ENCODE assay signal across 6 cellular contexts in the genomic region with DNA sequence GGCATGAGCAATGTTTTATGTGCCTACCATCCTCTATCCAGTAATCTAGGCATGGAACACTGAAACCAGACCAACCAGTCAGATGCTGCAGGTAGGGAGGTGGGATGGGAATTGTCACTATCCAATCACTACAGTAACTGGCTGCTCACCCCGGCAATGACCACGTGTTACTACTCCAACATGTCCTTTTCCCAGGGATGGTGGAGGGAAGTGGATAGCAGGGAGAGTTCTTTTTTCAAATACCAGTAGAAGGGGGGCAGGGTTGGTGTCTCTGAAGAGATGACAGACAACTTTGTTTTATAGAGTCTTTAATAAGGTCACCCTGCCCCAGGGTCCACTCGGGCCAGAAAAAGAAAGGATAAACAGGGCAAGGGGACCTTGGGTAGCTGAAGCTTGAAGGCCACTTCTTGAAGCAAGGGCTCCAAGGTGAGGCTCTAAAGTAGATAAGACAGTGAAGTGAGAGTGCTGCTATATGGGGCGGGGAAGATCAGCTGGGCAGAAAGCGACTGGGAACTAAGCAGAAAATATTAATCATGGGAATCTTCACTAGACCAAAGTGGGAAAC. TPM values are rescaled to one million over a fixed set of nuclear protein-coding genes. Genes with fewer than 3 reads are reported as not detected.
DNase-seq lines count a peak whose midpoint lies in the region; ATAC-seq and TF ChIP-seq lines count a peak whose summit lies in the region.

No MANE protein-coding gene starts in this region.

- H3K9me3 ChIP-seq in iPS-15b (ENCODE audit: control insufficient read depth, insufficient read depth, low read length), result no peaks in the 10 kb centered on the region
- no peaks in the 10 kb centered on the region for H3K9me3 ChIP-seq in vagina

- H3K27me3 ChIP-seq in iPS-15b (ENCODE audit: control insufficient read depth, insufficient read depth, low read length), result no peaks in the 10 kb centered on the region
- H3K27me3 ChIP-seq in vagina, result no peaks in the 10 kb centered on the region

- intact Hi-C loops in Right ventricle myocardium inferior (cut with DNase I), result no loop called here
- intact Hi-C loops in cardiac septum (cut with DNase I), result no loop called here
- intact Hi-C loops in vagina (cut with DNase I), result no loop called here

- H3K27ac ChIP-seq in vagina, result peak overlapping the region; percentile 90

- peaks cover 32% of the 10 kb centered on the region for H3K36me3 ChIP-seq in iPS-15b (ENCODE audit: control insufficient read depth, insufficient read depth, low read length)
- H3K36me3 ChIP-seq in vagina, result peaks cover 3 to 60% of the 10 kb centered on the region in 2 donors

- no peak for DNase-seq in Right ventricle myocardium inferior (ENCODE audit: missing footprints)
- no peak for DNase-seq in cardiac septum (ENCODE audit: low spot score)
- DNase-seq in vagina (ENCODE audit: extremely low spot score in 2 of 2), result peak in 1 of 2 donors; percentile 34
- DNase-seq in activated effector memory CD4-positive, alpha-beta T cell treated with anti-CD3 and anti-CD28 coated beads, Interleukin-2, amount 50 U/mL, for 16 hours, result no peak

- no peak for TF ChIP-seq CTCF in vagina (IDR thresholded peaks at IDR 0.05)

- ATAC-seq in Right ventricle myocardium inferior (peak; percentile 23), HG03039 (IDR thresholded peaks at IDR 0.05; ENCODE audit: unreplicated experiment) (no peak)

- H3K4me1 ChIP-seq in iPS-15b (ENCODE audit: control insufficient read depth, insufficient read depth, low read length) (peaks cover 15% of the 10 kb centered on the region), vagina (peaks cover 65% of the 10 kb centered on the region)

- H3K4me3 ChIP-seq in iPS-15b (ENCODE audit: low read depth, low read length) (peak overlapping the region; percentile 88), vagina (peak overlapping the region in 1 of 2 donors; percentile 48)

- TF ChIP-seq POLR2A in vagina (IDR thresholded peaks at IDR 0.05), result no peak

- no peak overlapping the region for H3K9ac ChIP-seq in iPS-15b (ENCODE audit: low read depth, low read length)

RNA-seq across cellular contexts. Expression of a gene that starts 14.7 kb away (rescaled TPM):
- total RNA-seq in Right ventricle myocardium inferior (2.5 TPM), cardiac septum (2.6 TPM), vagina (5.4 TPM)

RNA-seq across cellular contexts. Expression of a gene that starts 22.9 kb away (rescaled TPM):
- total RNA-seq in Right ventricle myocardium inferior, result 73.9 TPM
- total RNA-seq in cardiac septum, result 72.4 TPM
- total RNA-seq in vagina, result 121 TPM

RNA-seq across cellular contexts. Expression of a gene that starts 23.2 kb away (rescaled TPM):
- 22.4 TPM for total RNA-seq in Right ventricle myocardium inferior
- 28.9 TPM for total RNA-seq in cardiac septum
- total RNA-seq in vagina, result 13.8 TPM

RNA-seq across cellular contexts. Expression of a gene that starts 30.0 kb away (rescaled TPM):
- not detected for total RNA-seq in Right ventricle myocardium inferior
- total RNA-seq in cardiac septum, result not detected
- not detected for total RNA-seq in vagina

RNA-seq across cellular contexts. Expression of a gene that starts 32.7 kb away (rescaled TPM):
- not detected for total RNA-seq in Right ventricle myocardium inferior
- total RNA-seq in cardiac septum, result not detected
- not detected for total RNA-seq in vagina
